In genomic region chr9:72464819-72465218, GRCh38 we compare ENCODE assay signal across 10 cellular contexts. TPM values are rescaled to one million over a fixed set of nuclear protein-coding genes. Genes with fewer than 3 reads are reported as not detected.
DNase-seq lines count a peak whose midpoint lies in the region; ATAC-seq, FAIRE-seq and TF ChIP-seq lines count a peak whose summit lies in the region.
"Had no signal": no experiment of that assay in that cellular context is flagged by ENCODE, and none has a peak within 500 bp of the region (broad histone marks: within the 10 kb centered on the region; RNA-seq: fewer than 3 reads in every experiment).

No MANE protein-coding gene starts in this region.

- H3K9ac ChIP-seq in endothelial cell of umbilical vein (replicated peaks; ENCODE audit: extremely low read depth, insufficient read depth, low read length): peak overlapping the region; percentile 81

- POLR2A ChIA-PET in endothelial cell of umbilical vein (lab: Charles Lee): interaction anchor here (0.5 to 2.6 kb wide), 2 partner anchors 21 to 100 kb away, joined by 3 to 12 read pairs; partner anchors contain the start of gene ZFAND5

- CTCF ChIA-PET in endothelial cell of umbilical vein (lab: Charles Lee): interaction anchor here (0.6 to 3.0 kb wide), 10 partner anchors 10 to 193 kb away, joined by 3 to 20 read pairs (median 4); partner anchors contain the start of gene ZFAND5

- H3K27me3 ChIP-seq in right atrium auricular region: no peaks in the 10 kb centered on the region
- no peaks in the 10 kb centered on the region for H3K27me3 ChIP-seq in endothelial cell of umbilical vein (ENCODE audit: control insufficient read depth in 2 of 2, insufficient read depth in 2 of 2, low read length in 2 of 2)
- no peaks in the 10 kb centered on the region for H3K27me3 ChIP-seq in upper lobe of left lung

- no peaks in the 10 kb centered on the region for H3K9me1 ChIP-seq in endothelial cell of umbilical vein (replicated peaks; ENCODE audit: control insufficient read depth, extremely low read depth, insufficient read depth, low read length)

- peak overlapping the region; percentile 58 for H2AFZ ChIP-seq in endothelial cell of umbilical vein (ENCODE audit: low read depth, low read length)

- H3K27ac ChIP-seq in right atrium auricular region: no peak overlapping the region
- H3K27ac ChIP-seq in endothelial cell of umbilical vein (ENCODE audit: insufficient read depth, low read depth, low read length): peak overlapping the region; percentile 82
- peak overlapping the region in 3 of 4 donors; percentile 5 to 32 (median 20) for H3K27ac ChIP-seq in upper lobe of left lung

- intact Hi-C loops in Right ventricle myocardium inferior (cut with DNase I): loop anchor here (10.0 kb wide), 1 partner anchor 130 kb away; no protein-coding TSS in a partner anchor
- intact Hi-C loops in endothelial cell of umbilical vein (cut with micrococcal nuclease): loop anchor here (1.0 kb wide), 5 partner anchors 9 to 100 kb away; partner anchors contain the start of gene ZFAND5

- H4K20me1 ChIP-seq in endothelial cell of umbilical vein (replicated peaks; ENCODE audit: control insufficient read depth, extremely low read depth, insufficient read depth, low read length): no peaks in the 10 kb centered on the region

- no peak for TF ChIP-seq POLR2A in endothelial cell of umbilical vein (IDR thresholded peaks at IDR 0.05; ENCODE audit: low read depth, low read length)
- peak in 1 of 4 donors; percentile 22 for TF ChIP-seq POLR2A in upper lobe of left lung (IDR thresholded peaks at IDR 0.05)

- no peak overlapping the region for H3K4me3 ChIP-seq in right atrium auricular region
- H3K4me3 ChIP-seq in endothelial cell of umbilical vein (replicated peaks in 1 of 3; ENCODE audit: insufficient read depth in 1 of 3, low read depth in 1 of 3, low read length in 3 of 3): peak overlapping the region in 1 of 3 experiments; percentile 38
- peak overlapping the region in 1 of 4 donors; percentile 21 for H3K4me3 ChIP-seq in upper lobe of left lung

- no TSS peak for BruUV-seq in endothelial cell of umbilical vein (replicated peaks; lab: Mats Ljungman, UMichigan)

- dilution Hi-C loops in endothelial cell of umbilical vein (cut with MboI; ENCODE audit: extremely low pct_ligation_motif_present, low sequenced_read_pairs): no loop called here

- no peaks in the 10 kb centered on the region for H3K79me2 ChIP-seq in endothelial cell of umbilical vein (ENCODE audit: control insufficient read depth, insufficient read depth, low read length)

- H3K36me3 ChIP-seq in right atrium auricular region (no peaks in the 10 kb centered on the region), endothelial cell of umbilical vein (ENCODE audit: control insufficient read depth in 2 of 2, extremely low read depth in 1 of 2, insufficient read depth in 2 of 2, low read length in 2 of 2) (no peaks in the 10 kb centered on the region), upper lobe of left lung (no peaks in the 10 kb centered on the region)

- H3K4me1 ChIP-seq in right atrium auricular region (no peaks in the 10 kb centered on the region), endothelial cell of umbilical vein (ENCODE audit: control insufficient read depth, extremely low read depth, insufficient read depth, low read length) (peaks cover 35% of the 10 kb centered on the region), upper lobe of left lung (peaks cover 0 to 13% (median 9%) of the 10 kb centered on the region in 4 donors)

- ATAC-seq in Right ventricle myocardium inferior: peak; percentile 46
- ATAC-seq in HG03342 (IDR thresholded peaks at IDR 0.05; ENCODE audit: unreplicated experiment): peak; percentile 58
- peak in 1 of 2 donors; percentile 82 for ATAC-seq in upper lobe of left lung (ENCODE audit: low FRiP score in 2 of 2)

- TF ChIP-seq EP300 in upper lobe of left lung (IDR thresholded peaks at IDR 0.05): no peak

- TF ChIP-seq CTCF in right atrium auricular region (IDR thresholded peaks at IDR 0.05) (no peak), endothelial cell of umbilical vein (IDR thresholded peaks at IDR 0.05; ENCODE audit: extremely low read depth in 1 of 2, insufficient read depth in 1 of 2, low read depth in 1 of 2, low read length in 2 of 2) (no peak), upper lobe of left lung (IDR thresholded peaks at IDR 0.05) (no peak)

- no peak for DNase-seq in Right ventricle myocardium inferior (ENCODE audit: missing footprints)
- no peak for DNase-seq in right atrium auricular region (ENCODE audit: low spot score)
- DNase-seq in endothelial cell of umbilical vein (ENCODE audit: low read depth, low spot score): peak; percentile 85
- peak in 1 of 2 donors; percentile 56 for DNase-seq in upper lobe of left lung
- no peak for DNase-seq in activated CD8-positive, alpha-beta memory T cell treated with anti-CD3 and anti-CD28 coated beads, Interleukin-2, amount 50 U/mL, for 48 hours
- DNase-seq in NCI-H1105 treated with DMSO at 0.1 percent for 48 hours (lab: John Stamatoyannopoulos, UW): no peak
- DNase-seq in NCI-H2107 treated with DMSO at 0.1 percent for 48 hours (lab: John Stamatoyannopoulos, UW; ENCODE audit: unreplicated experiment): no peak
- DNase-seq: NCI-H2107; stimulated activated CD4-positive, alpha-beta T cell treated with anti-CD3 and anti-CD28 coated beads, Interleukin-4, amount 100 ng/mL, for 1 hour had no signal

- H3K4me2 ChIP-seq in endothelial cell of umbilical vein (ENCODE audit: insufficient read depth, low read length): peak overlapping the region; percentile 89

- peak; percentile 89 for FAIRE-seq in endothelial cell of umbilical vein (lab: Jason Lieb, UNC)

- 24 to 37% methylated on average over 7 of the region's 7 CpGs for WGBS in upper lobe of left lung, 2 donors

- H3K9me3 ChIP-seq in right atrium auricular region: no peaks in the 10 kb centered on the region
- H3K9me3 ChIP-seq in endothelial cell of umbilical vein (replicated peaks; ENCODE audit: control insufficient read depth, insufficient read depth, low read length): no peaks in the 10 kb centered on the region
- no peaks in the 10 kb centered on the region for H3K9me3 ChIP-seq in upper lobe of left lung

TF ChIP-seq in endothelial cell of umbilical vein, 7 proteins besides CTCF, POLR2A, EP300 and RAD21:
- TF ChIP-seq JUN (IDR thresholded peaks at IDR 0.05; ENCODE audit: borderline replicate concordance, insufficient read depth, insufficient read length, low read depth): peak; percentile 6
- no peak for TF ChIP-seq MAX (IDR thresholded peaks at IDR 0.05; ENCODE audit: insufficient read depth, insufficient read length)
- TF ChIP-seq POLR2AphosphoS5 (IDR thresholded peaks at IDR 0.05; ENCODE audit: insufficient read depth, low read depth, low read length): no peak
- no peak for TF ChIP-seq FOS (IDR thresholded peaks at IDR 0.05; ENCODE audit: borderline replicate concordance, insufficient read depth, low read length)

RNA-seq across cellular contexts. Expression of gene TMC1, which starts 56.6 kb away (rescaled TPM):
- total RNA-seq in Right ventricle myocardium inferior (not detected), right atrium auricular region (not detected), endothelial cell of umbilical vein (0.48 and 1.5 TPM in 2 replicates), upper lobe of left lung (under 1 TPM in 1 of 6 donors, not detected in 5; 0.67 TPM)
- polyA plus RNA-seq in endothelial cell of umbilical vein: 0.30 TPM in 1 of 2 replicates, not detected in the other
- polyA plus RNA-seq in endothelial cell of umbilical vein (2011; cell fraction: cytosol; rRNA removed): 0.04 and 0.17 TPM in 2 replicates
- polyA plus RNA-seq in endothelial cell of umbilical vein (2011; cell fraction: nucleus; rRNA removed): 0.50 and 1.1 TPM in 2 replicates
- 0.15 and 0.17 TPM in 2 replicates for polyA plus RNA-seq in endothelial cell of umbilical vein (2012)
- polyA minus RNA-seq in endothelial cell of umbilical vein: 0.64 and 1.2 TPM in 2 replicates
- not detected for polyA minus RNA-seq in endothelial cell of umbilical vein (2011; cell fraction: cytosol; rRNA and poly(A)+ RNA removed)
- polyA minus RNA-seq in endothelial cell of umbilical vein (2011; cell fraction: nucleus; rRNA and poly(A)+ RNA removed): not detected in 2 replicates

Comparison
In these comparisons a context has a peak if more than half of its experiments do, and no peak if none do; other contexts are left out.
1. H3K27ac ChIP-seq: peak in endothelial cell of umbilical vein (single experiment) and upper lobe of left lung (3 of 4); none in right atrium auricular region (0 of 2).